ENCODE assay signal across 8 cellular contexts in genomic region chr10:102853944-102854694, GRCh38. TPM values are rescaled to one million over a fixed set of nuclear protein-coding genes. Genes with fewer than 3 reads are reported as not detected.
DNase-seq lines count a peak whose midpoint lies in the region; ATAC-seq and TF ChIP-seq lines count a peak whose summit lies in the region.

A gene with protein sequence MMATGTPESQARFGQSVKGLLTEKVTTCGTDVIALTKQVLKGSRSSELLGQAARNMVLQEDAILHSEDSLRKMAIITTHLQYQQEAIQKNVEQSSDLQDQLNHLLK (plus strand): TSS chr10:102854259. CDS start chr10:102854287, 28 bp downstream.

- peak in 1 of 4 donors; percentile 19 for TF ChIP-seq EP300 in upper lobe of left lung (IDR thresholded peaks at IDR 0.05)

- no peak for TF ChIP-seq CTCF in GM12875 (IDR thresholded peaks at IDR 0.05; ENCODE audit: borderline replicate concordance, insufficient read depth, low read depth, low read length)
- TF ChIP-seq CTCF in adrenal gland (IDR thresholded peaks at IDR 0.05): no peak
- peak in 1 of 9 donors; percentile 6 for TF ChIP-seq CTCF in heart right ventricle (IDR thresholded peaks at IDR 0.05)
- TF ChIP-seq CTCF in upper lobe of left lung (IDR thresholded peaks at IDR 0.05): no peak

- peak within 1 kb of the TSS; percentile 94 to 98 (median 95) for H3K27ac ChIP-seq in adrenal gland
- H3K27ac ChIP-seq in heart right ventricle: peak within 1 kb of the TSS; percentile 91 to 98 (median 96)
- H3K27ac ChIP-seq in upper lobe of left lung: peak within 1 kb of the TSS; percentile 86 to 97 (median 91)

- DNase-seq in NCI-H1436 (lab: John Stamatoyannopoulos, UW): peak; percentile 93
- peak; percentile 80 for DNase-seq in T follicular helper cell (ENCODE audit: low read depth)
- DNase-seq in adrenal gland: peak; percentile 93 to 99 (median 97)
- DNase-seq in heart right ventricle: peak; percentile 84 to 95
- DNase-seq in posterior cingulate gyrus: peak; percentile 91 to 99 (median 94)
- DNase-seq in upper lobe of left lung: peak; percentile 78 to 98

- H3K4me1 ChIP-seq in adrenal gland (replicated peaks in 1 of 2): peaks cover 19 to 43% of the 10 kb centered on the region in 2 donors
- H3K4me1 ChIP-seq in heart right ventricle: peaks cover 0 to 30% (median 23%) of the 10 kb centered on the region in 9 donors
- H3K4me1 ChIP-seq in upper lobe of left lung: peaks cover 13 to 25% (median 16%) of the 10 kb centered on the region in 4 donors

- H3K9me3 ChIP-seq in adrenal gland (replicated peaks in 1 of 3) (no peaks in the 10 kb centered on the region), heart right ventricle (no peaks in the 10 kb centered on the region), upper lobe of left lung (no peaks in the 10 kb centered on the region)

- H3K27me3 ChIP-seq in adrenal gland (no peaks in the 10 kb centered on the region), heart right ventricle (no peaks in the 10 kb centered on the region), upper lobe of left lung (no peaks in the 10 kb centered on the region)

- 7 to 23% (median 10%) methylated on average over 17 to 41 of the region's 41 CpGs for WGBS in adrenal gland, 4 donors
- WGBS in heart right ventricle, 2 donors: 6 to 7% methylated on average over 41 of the region's 41 CpGs
- WGBS in upper lobe of left lung, 2 donors: 9 to 11% methylated on average over 38 to 41 of the region's 41 CpGs

- H3K4me3 ChIP-seq in GM12875 (ENCODE audit: low read depth, low read length) (peak within 1 kb of the TSS; percentile 69), adrenal gland (peak within 1 kb of the TSS; percentile 60 to 95 (median 83)), heart right ventricle (peak within 1 kb of the TSS; percentile 53 to 86 (median 76)), upper lobe of left lung (peak within 1 kb of the TSS; percentile 15 to 78 (median 64))

- ATAC-seq in HG02798 (IDR thresholded peaks at IDR 0.05; ENCODE audit: poor library complexity, unreplicated experiment) (peak; percentile 97), heart right ventricle (peak; percentile 99 to 100 (median 100)), upper lobe of left lung (ENCODE audit: low FRiP score in 2 of 2) (peak; percentile 99)

- TF ChIP-seq POLR2A in adrenal gland (IDR thresholded peaks at IDR 0.05): peak; percentile 91 to 93
- peak in 3 of 4 donors; percentile 67 to 83 (median 82) for TF ChIP-seq POLR2A in upper lobe of left lung (IDR thresholded peaks at IDR 0.05)

- H3K36me3 ChIP-seq in adrenal gland (replicated peaks in 1 of 2) (no peaks in the 10 kb centered on the region), heart right ventricle (peaks cover 0 to 3% (median 0%) of the 10 kb centered on the region in 9 donors), upper lobe of left lung (no peaks in the 10 kb centered on the region)

- intact Hi-C loops in adrenal gland (cut with DNase I) (no loop called here), heart right ventricle (cut with DNase I) (no loop called here), posterior cingulate gyrus (cut with DNase I) (loop anchor here (1.0 kb wide), 1 partner anchor 111 kb away; the partner anchor contains the start of gene WBP1L)

RNA-seq across cellular contexts. Expression of the gene that starts here (rescaled TPM):
- total RNA-seq in adrenal gland (100 to 1,000 TPM in 2 of 8 donors, 10 to 100 TPM in 6; 49.7 to 154 (median 65.1) TPM), heart right ventricle (10 to 100 TPM; 14.5 to 24.2 (median 17.6) TPM), upper lobe of left lung (10 to 100 TPM; 10.5 to 43.4 (median 23.0) TPM)
- polyA plus RNA-seq in adrenal gland (10 to 100 TPM; 46.9 to 90.8 (median 63.1) TPM), heart right ventricle (10 to 100 TPM; 18.0 to 19.7 TPM)

Comparison
In these comparisons a context has a peak if more than half of its experiments do, and no peak if none do; other contexts are left out.
1. Peak in every context shown above with its lines: DNase-seq, ATAC-seq, H3K4me3 ChIP-seq and H3K27ac ChIP-seq.